Comparison of ENCODE assay signal across 8 cellular contexts in genomic region chr16:807345-808251, GRCh38. TPM values are rescaled to one million over a fixed set of nuclear protein-coding genes. Genes with fewer than 3 reads are reported as not detected.
DNase-seq lines count a peak whose midpoint lies in the region; ATAC-seq lines count a peak whose summit lies in the region.

No MANE protein-coding gene starts in this region.

- DNase-seq in COLO829 (ENCODE audit: low spot score) (peak; percentile 95), HUDEP-2 (lab: John Stamatoyannopoulos, UW; ENCODE audit: unreplicated experiment in 76 of 76) (peak in 74 of 76 experiments; percentile 21 to 93 (median 84)), OCI-M2 (lab: John Stamatoyannopoulos, UW; ENCODE audit: unreplicated experiment) (peak; percentile 37)
- peak; percentile 90 for DNase-seq in activated T-cell treated with anti-CD3 and anti-CD28 coated beads, Interleukin-2, amount 50 U/mL, for 24 hours
- DNase-seq in stimulated activated CD8-positive, alpha-beta memory T cell treated with anti-CD3 and anti-CD28 coated beads, Interleukin-4, amount 100 ng/mL, for 4 hours (ENCODE audit: low read depth in 2 of 2, low spot score in 1 of 2), result peak; percentile 53 to 80

- peaks cover 18% of the 10 kb centered on the region for H3K4me1 Mint-ChIP-seq in activated T-cell treated with anti-CD3 and anti-CD28 coated beads, Interleukin-2, amount 50 U/mL, for 24 hours (ENCODE audit: low read depth)

- peaks cover 15% of the 10 kb centered on the region for H3K36me3 Mint-ChIP-seq in activated T-cell treated with anti-CD3 and anti-CD28 coated beads, Interleukin-2, amount 50 U/mL, for 24 hours (ENCODE audit: low read depth)

- peaks cover 8% of the 10 kb centered on the region for H3K27me3 Mint-ChIP-seq in activated T-cell treated with anti-CD3 and anti-CD28 coated beads, Interleukin-2, amount 50 U/mL, for 24 hours

- peak overlapping the region; percentile 86 for H3K9ac ChIP-seq in mucosa of stomach (ENCODE audit: low read length)

- peak; percentile 69 for ATAC-seq in GM21367 (IDR thresholded peaks at IDR 0.05; ENCODE audit: unreplicated experiment)

- H3K4me1 ChIP-seq in esophagus (ENCODE audit: control insufficient read depth in 2 of 2, insufficient read depth in 2 of 2, low read length in 1 of 2) (no peaks in the 10 kb centered on the region), mucosa of stomach (ENCODE audit: control insufficient read depth, insufficient read depth, low read length) (peaks cover 10% of the 10 kb centered on the region)

- peak overlapping the region; percentile 95 for H3K4me3 Mint-ChIP-seq in activated T-cell treated with anti-CD3 and anti-CD28 coated beads, Interleukin-2, amount 50 U/mL, for 24 hours

- H3K4me3 ChIP-seq in esophagus (ENCODE audit: low read depth in 1 of 2, low read length in 2 of 2), result peak overlapping the region; percentile 75 to 76
- H3K4me3 ChIP-seq in mucosa of stomach (ENCODE audit: low read length), result peak overlapping the region; percentile 60

- peak overlapping the region; percentile 82 to 93 for H3K27ac ChIP-seq in esophagus (ENCODE audit: low read depth in 2 of 2, low read length in 1 of 2)

- no peaks in the 10 kb centered on the region for H3K36me3 ChIP-seq in esophagus (ENCODE audit: control insufficient read depth in 2 of 2, insufficient read depth in 2 of 2, low read length in 1 of 2)
- no peaks in the 10 kb centered on the region for H3K36me3 ChIP-seq in mucosa of stomach (ENCODE audit: control insufficient read depth, insufficient read depth, low read length)

- H3K27ac Mint-ChIP-seq in activated T-cell treated with anti-CD3 and anti-CD28 coated beads, Interleukin-2, amount 50 U/mL, for 24 hours, result peak overlapping the region; percentile 97

- WGBS in esophagus, 2 donors, result 7 to 15% methylated on average over 91 of the region's 91 CpGs

- peaks cover 0 to 6% of the 10 kb centered on the region in 2 donors for H3K9me3 ChIP-seq in esophagus (ENCODE audit: control insufficient read depth in 2 of 2, insufficient read depth in 1 of 2, low read depth in 1 of 2, low read length in 1 of 2)
- H3K9me3 ChIP-seq in mucosa of stomach (ENCODE audit: control insufficient read depth, low read length), result no peaks in the 10 kb centered on the region

- H3K27me3 ChIP-seq in esophagus (ENCODE audit: control insufficient read depth in 1 of 2, insufficient read depth in 2 of 2, low read length in 2 of 2) (no peaks in the 10 kb centered on the region), mucosa of stomach (ENCODE audit: control insufficient read depth, insufficient read depth, low read length) (peaks cover 30% of the 10 kb centered on the region)

- H3K9me3 Mint-ChIP-seq in activated T-cell treated with anti-CD3 and anti-CD28 coated beads, Interleukin-2, amount 50 U/mL, for 24 hours, result no peaks in the 10 kb centered on the region

RNA-seq across cellular contexts. Expression of gene GNG13, which starts 7.1 kb away (rescaled TPM):
- polyA plus RNA-seq in esophagus, result not detected

RNA-seq across cellular contexts. Expression of gene CHTF18, which starts 19.2 kb away (rescaled TPM):
- 10 to 100 TPM; 14.8 to 28.9 TPM for polyA plus RNA-seq in esophagus

RNA-seq across cellular contexts. Expression of gene RPUSD1, which starts 19.4 kb away (rescaled TPM):
- 10 to 100 TPM; 16.1 to 18.9 TPM for polyA plus RNA-seq in esophagus

RNA-seq across cellular contexts. Expression of gene MSLN, which starts 47.1 kb away (rescaled TPM):
- 1 to 10 TPM in 1 of 2 donors, under 1 TPM in 1; 0.87 to 3.7 TPM for polyA plus RNA-seq in esophagus

Comparison
In these comparisons a context has a peak if more than half of its experiments do, and no peak if none do; other contexts are left out.
1. Peak in every context shown above with its lines: DNase-seq, ATAC-seq, H3K4me3 ChIP-seq and H3K27ac ChIP-seq.
2. DNase-seq: peak in every context shown above with its lines; median percentile 95 in COLO829; 90 in activated T-cell treated with anti-CD3 and anti-CD28 coated beads, Interleukin-2, amount 50 U/mL, for 24 hours; 84 in HUDEP-2; 66 in stimulated activated CD8-positive, alpha-beta memory T cell treated with anti-CD3 and anti-CD28 coated beads, Interleukin-4, amount 100 ng/mL, for 4 hours; 37 in OCI-M2.